ENCODE assay signal across 17 cellular contexts in the genomic region with DNA sequence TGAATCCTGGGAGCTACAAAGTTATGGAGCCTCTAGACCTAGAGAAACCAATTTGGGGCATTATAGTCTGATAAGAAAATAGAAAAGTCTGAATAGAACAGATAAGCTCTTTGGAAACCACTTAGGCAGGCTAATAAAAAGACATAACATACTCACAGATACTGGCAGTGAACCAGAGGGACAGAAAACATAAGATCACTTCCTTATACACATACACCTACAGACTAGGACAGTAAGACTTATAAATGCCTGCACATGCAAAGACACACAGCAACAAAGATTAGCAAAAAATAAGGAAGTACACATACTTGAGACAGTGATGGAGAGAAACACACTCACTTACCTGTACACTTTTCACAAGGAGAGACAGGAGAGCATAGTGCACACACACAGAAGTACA.
"Had no signal": no experiment of that assay in that cellular context is flagged by ENCODE, and none has a peak within 500 bp of the region (broad histone marks: within the 10 kb centered on the region; RNA-seq: fewer than 3 reads in every experiment).

No MANE protein-coding gene starts in this region.

- ATAC-seq: activated naive CD8-positive, alpha-beta T cell treated with anti-CD3 and anti-CD28 coated beads, Interleukin-2, amount 50 U/mL, for 24 hours; gastrocnemius medialis; heart left ventricle; left lung; naive thymus-derived CD8-positive, alpha-beta T cell; sciatic nerve; T-cell had no signal

- DNase-seq: activated CD4-positive, alpha-beta T cell treated with anti-CD3 and anti-CD28 coated beads, Interleukin-2, amount 50 U/mL, for 48 hours; activated naive CD4-positive, alpha-beta T cell treated with Interleukin-2 at 50 U/mL for 16 hours; activated naive CD8-positive, alpha-beta T cell treated with anti-CD3 and anti-CD28 coated beads, Interleukin-2, amount 50 U/mL, for 24 hours; anterior cingulate cortex; caudate nucleus; colonic mucosa; gastrocnemius medialis; heart left ventricle; kidney; left lung; mammary epithelial cell; naive thymus-derived CD8-positive, alpha-beta T cell; stimulated activated CD4-positive, alpha-beta T cell treated with anti-CD3 and anti-CD28 coated beads, Interleukin-4, amount 100 ng/mL, for 4 hours; stimulated activated naive CD4-positive, alpha-beta T cell; T-cell had no signal

- H3K27me3 Mint-ChIP-seq: activated naive CD8-positive, alpha-beta T cell treated with anti-CD3 and anti-CD28 coated beads, Interleukin-2, amount 50 U/mL, for 24 hours; brain; naive thymus-derived CD8-positive, alpha-beta T cell; T-cell had no signal

- H3K4me3 Mint-ChIP-seq: activated naive CD8-positive, alpha-beta T cell treated with anti-CD3 and anti-CD28 coated beads, Interleukin-2, amount 50 U/mL, for 24 hours; brain; naive thymus-derived CD8-positive, alpha-beta T cell; T-cell had no signal

- H3K27ac Mint-ChIP-seq: activated naive CD8-positive, alpha-beta T cell treated with anti-CD3 and anti-CD28 coated beads, Interleukin-2, amount 50 U/mL, for 24 hours; brain; naive thymus-derived CD8-positive, alpha-beta T cell; T-cell had no signal

- H3K9me3 Mint-ChIP-seq: activated naive CD8-positive, alpha-beta T cell treated with anti-CD3 and anti-CD28 coated beads, Interleukin-2, amount 50 U/mL, for 24 hours; brain; naive thymus-derived CD8-positive, alpha-beta T cell; T-cell had no signal

- H3K4me1 Mint-ChIP-seq: activated naive CD8-positive, alpha-beta T cell treated with anti-CD3 and anti-CD28 coated beads, Interleukin-2, amount 50 U/mL, for 24 hours; brain; naive thymus-derived CD8-positive, alpha-beta T cell; T-cell had no signal
